Comparison of ENCODE assay signal across 10 cellular contexts in genomic region chr2:224951723-224952481, GRCh38.
DNase-seq lines count a peak whose midpoint lies in the region; ATAC-seq and TF ChIP-seq lines count a peak whose summit lies in the region.
"Had no signal": no experiment of that assay in that cellular context is flagged by ENCODE, and none has a peak within 500 bp of the region (broad histone marks: within the 10 kb centered on the region; RNA-seq: fewer than 3 reads in every experiment).

No MANE protein-coding gene starts in this region.

- intact Hi-C loops in CD4-positive, alpha-beta T cell (cut with DNase I, micrococcal nuclease) = loop anchor here in 1 of 2 experiments (5.0 kb wide), 1 partner anchor 35 kb away; no protein-coding TSS in a partner anchor

- peaks cover 3% of the 10 kb centered on the region for H3K9me3 Mint-ChIP-seq in CD4-positive, alpha-beta T cell
- H3K9me3 Mint-ChIP-seq in activated naive CD4-positive, alpha-beta T cell treated with anti-CD3 and anti-CD28 coated beads, Interleukin-2, amount 50 U/mL, for 24 hours = peaks cover 11% of the 10 kb centered on the region
- H3K9me3 Mint-ChIP-seq: WTC11 had no signal

- H3K27ac Mint-ChIP-seq in CD4-positive, alpha-beta T cell = peak overlapping the region; percentile 76
- peak overlapping the region; percentile 95 for H3K27ac Mint-ChIP-seq in activated naive CD4-positive, alpha-beta T cell treated with anti-CD3 and anti-CD28 coated beads, Interleukin-2, amount 50 U/mL, for 24 hours
- H3K27ac Mint-ChIP-seq: WTC11 had no signal

- no peak for TF ChIP-seq CTCF in CD4-positive, alpha-beta T cell (IDR thresholded peaks at IDR 0.05)
- TF ChIP-seq CTCF in tibial nerve (IDR thresholded peaks at IDR 0.05) = no peak

- H3K4me1 ChIP-seq in tibial nerve = peaks cover 0 to 7% (median 2%) of the 10 kb centered on the region in 4 donors

- POLR2A ChIA-PET in CD4-positive, alpha-beta T cell (lab: Charles Lee) = no interaction called here

- H3K9me3 ChIP-seq in CD4-positive, alpha-beta T cell (ENCODE audit: control insufficient read depth, low read length) = no peaks in the 10 kb centered on the region
- H3K9me3 ChIP-seq in tibial nerve = no peaks in the 10 kb centered on the region

- peaks cover 88% of the 10 kb centered on the region for H3K4me1 Mint-ChIP-seq in CD4-positive, alpha-beta T cell (ENCODE audit: low read depth)
- peaks cover 94% of the 10 kb centered on the region for H3K4me1 Mint-ChIP-seq in activated naive CD4-positive, alpha-beta T cell treated with anti-CD3 and anti-CD28 coated beads, Interleukin-2, amount 50 U/mL, for 24 hours

- no peak for ATAC-seq in CD4-positive, alpha-beta T cell (ENCODE audit: poor library complexity)
- ATAC-seq in GM18909 (IDR thresholded peaks at IDR 0.05; ENCODE audit: poor library complexity, unreplicated experiment) (peak; percentile 22), HG03565 (IDR thresholded peaks at IDR 0.05; ENCODE audit: unreplicated experiment) (peak; percentile 26), GM18861 (IDR thresholded peaks at IDR 0.05; ENCODE audit: unreplicated experiment) (no peak)
- ATAC-seq: WTC11 had no signal

- no peak overlapping the region for H3K4me3 ChIP-seq in tibial nerve

- no peak for TF ChIP-seq POLR2A in tibial nerve (IDR thresholded peaks at IDR 0.05)

- H3K27me3 ChIP-seq in CD4-positive, alpha-beta T cell (ENCODE audit: control insufficient read depth, insufficient read depth, low read length) = no peaks in the 10 kb centered on the region
- no peaks in the 10 kb centered on the region for H3K27me3 ChIP-seq in tibial nerve

- H3K27ac ChIP-seq in CD4-positive, alpha-beta T cell (ENCODE audit: low read depth, low read length) = no peak overlapping the region
- no peak overlapping the region for H3K27ac ChIP-seq in tibial nerve

- TF ChIP-seq EP300 in tibial nerve (IDR thresholded peaks at IDR 0.05) = no peak

- CTCF ChIA-PET in CD4-positive, alpha-beta T cell (lab: Charles Lee) = interaction anchor here (0.8 kb wide), 1 partner anchor 21 kb away, joined by 3 read pairs; no protein-coding TSS in a partner anchor

- H3K36me3 Mint-ChIP-seq in CD4-positive, alpha-beta T cell (ENCODE audit: low read depth) = peaks cover 29% of the 10 kb centered on the region
- H3K36me3 Mint-ChIP-seq in activated naive CD4-positive, alpha-beta T cell treated with anti-CD3 and anti-CD28 coated beads, Interleukin-2, amount 50 U/mL, for 24 hours = peaks cover 17% of the 10 kb centered on the region
- H3K36me3 Mint-ChIP-seq: WTC11 had no signal

- H3K27me3 Mint-ChIP-seq in CD4-positive, alpha-beta T cell = no peaks in the 10 kb centered on the region
- no peaks in the 10 kb centered on the region for H3K27me3 Mint-ChIP-seq in activated naive CD4-positive, alpha-beta T cell treated with anti-CD3 and anti-CD28 coated beads, Interleukin-2, amount 50 U/mL, for 24 hours

- no peak overlapping the region for H3K4me3 Mint-ChIP-seq in CD4-positive, alpha-beta T cell
- peak overlapping the region; percentile 70 for H3K4me3 Mint-ChIP-seq in activated naive CD4-positive, alpha-beta T cell treated with anti-CD3 and anti-CD28 coated beads, Interleukin-2, amount 50 U/mL, for 24 hours
- H3K4me3 Mint-ChIP-seq: WTC11 had no signal

- DNase-seq in CD4-positive, alpha-beta T cell = no peak
- no peak for DNase-seq in nucleus accumbens (lab: John Stamatoyannopoulos, UW)
- DNase-seq in NCI-H2081 treated with DMSO at 0.1 percent for 48 hours (lab: John Stamatoyannopoulos, UW) = no peak
- no peak for DNase-seq in tibial nerve (ENCODE audit: low spot score in 2 of 2)
- DNase-seq: hippocampal formation had no signal

- 89 to 95% methylated on average over 7 of the region's 7 CpGs for WGBS in tibial nerve, 2 donors

- no peaks in the 10 kb centered on the region for H3K36me3 ChIP-seq in tibial nerve

Comparison
In these comparisons a context has a peak if more than half of its experiments do, and no peak if none do; other contexts are left out.
1. ATAC-seq: peak in GM18909 (single experiment) and HG03565 (single experiment); none in CD4-positive, alpha-beta T cell (single experiment) and GM18861 (single experiment).